Comparison of ENCODE assay signal across 27 cellular contexts in the genomic region with DNA sequence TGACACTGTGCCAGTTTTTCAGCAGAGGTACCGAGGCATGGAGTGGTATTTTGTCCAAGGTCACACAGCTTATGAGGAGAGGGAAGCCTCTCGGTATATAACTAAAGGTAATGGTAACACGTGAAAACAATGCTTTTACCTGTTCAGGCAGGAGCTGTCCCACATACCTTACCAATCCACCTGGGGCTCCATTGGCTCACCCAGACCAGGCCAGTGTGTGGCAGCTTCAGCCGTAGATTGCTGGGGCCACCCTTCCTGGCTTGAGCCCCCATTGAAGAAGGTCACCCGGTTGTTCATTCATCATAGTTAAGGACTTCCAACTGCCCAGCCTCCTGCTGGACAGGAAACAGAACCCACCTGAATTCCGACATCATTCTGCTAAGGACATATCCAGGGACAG.
"Had no signal": no experiment of that assay in that cellular context is flagged by ENCODE, and none has a peak within 500 bp of the region (broad histone marks: within the 10 kb centered on the region; RNA-seq: fewer than 3 reads in every experiment).

No MANE protein-coding gene starts in this region.

- H3K27ac ChIP-seq: adrenal gland, ascending aorta, brain microvascular endothelial cell, esophagus muscularis mucosa, heart right ventricle, left ventricle myocardium inferior, ovary, skin epidermis, tibial artery, upper lobe of right lung, WERI-Rb-1 had no signal

- H3K4me1 ChIP-seq: adrenal gland, ascending aorta, tibial artery had no signal

- H3K27me3 ChIP-seq: adrenal gland, ascending aorta, brain microvascular endothelial cell, ovary, upper lobe of right lung had no signal

- FAIRE-seq: colon, endothelial cell of umbilical vein had no signal

- DNase-seq: activated CD4-positive, alpha-beta T cell treated with anti-CD3 and anti-CD28 coated beads for 48 hours; activated CD4-positive, alpha-beta T cell treated with anti-CD3 and anti-CD28 coated beads, Interleukin-2, amount 50 U/mL, for 48 hours; activated CD8-positive, alpha-beta memory T cell treated with anti-CD3 and anti-CD28 coated beads for 24 hours; activated effector memory CD4-positive, alpha-beta T cell treated with anti-CD3 and anti-CD28 coated beads, Interleukin-2, amount 50 U/mL, for 16 hours; activated naive CD4-positive, alpha-beta T cell treated with anti-CD3 and anti-CD28 coated beads for 36 hours; activated naive CD8-positive, alpha-beta T cell treated with anti-CD3 and anti-CD28 coated beads for 36 hours; adrenal gland; brain microvascular endothelial cell; effector memory CD8-positive, alpha-beta T cell; heart right ventricle; left ventricle myocardium inferior; naive thymus-derived CD4-positive, alpha-beta T cell; ovary; stimulated activated CD4-positive, alpha-beta T cell treated with anti-CD3 and anti-CD28 coated beads, Interleukin-12 subunit alpha, Interleukin-12 subunit beta, amount 100 ng/mL, for 4 hours; stimulated activated CD4-positive, alpha-beta T cell treated with anti-CD3 and anti-CD28 coated beads, Interleukin-4, amount 100 ng/mL, for 1 hour; SW 1271; T-helper 9 cell; tibial artery; upper lobe of right lung; WERI-Rb-1 had no signal

- H3K36me3 ChIP-seq: adrenal gland, ascending aorta, brain microvascular endothelial cell, left ventricle myocardium inferior, ovary, upper lobe of right lung, WERI-Rb-1 had no signal

- H3K9me3 ChIP-seq: adrenal gland, ascending aorta, esophagus muscularis mucosa, ovary, tibial artery, upper lobe of right lung had no signal

- ATAC-seq: activated CD4-positive, CD25-positive, alpha-beta regulatory T cell treated with anti-CD3 and anti-CD28 coated beads, Interleukin-2, amount 50 U/mL, for 24 hours; effector memory CD8-positive, alpha-beta T cell; naive thymus-derived CD4-positive, alpha-beta T cell; sciatic nerve; upper lobe of right lung had no signal

- H3K4me3 ChIP-seq: adrenal gland, ascending aorta, esophagus muscularis mucosa, heart right ventricle, left ventricle myocardium inferior, ovary, skin epidermis, tibial artery, upper lobe of right lung had no signal
